Comparison of ENCODE assay signal across 2 cellular contexts in genomic region chr9:6645153-6646027, GRCh38.
TF ChIP-seq lines count a peak whose summit lies in the region.

Gene GLDC (minus strand): TSS chr9:6645729. CDS start chr9:6645499, 230 bp downstream.

TF ChIP-seq in HEK293, 187 proteins besides CTCF, POLR2A, EP300 and RAD21 (continued from another document and continues in another):
- TF ChIP-seq ZNF677 (tag by site-specific recombination; IDR thresholded peaks at IDR 0.05) (no peak), TCF7L2 (IDR thresholded peaks at IDR 0.05; ENCODE audit: borderline replicate concordance, low read depth, low read length) (0 out of 2 replicates have a peak, but pooled peaks have one; percentile 10), HOXC10 (CRISPR knock-in tag; IDR thresholded peaks at IDR 0.05) (no peak), ZNF133 (tag by site-specific recombination; IDR thresholded peaks at IDR 0.05) (no peak), EGR2 (tag by site-specific recombination; IDR thresholded peaks at IDR 0.05; ENCODE audit: low read depth) (peak; percentile 82), ZNF341 (tag by site-specific recombination; IDR thresholded peaks at IDR 0.05; ENCODE audit: low read depth) (peak; percentile 93), KLF8 (tag by site-specific recombination; IDR thresholded peaks at IDR 0.05) (peak; percentile 87), SP7 (tag by site-specific recombination; IDR thresholded peaks at IDR 0.05) (peak; percentile 29; the same call in 1 of the 2 replicates), ZNF843 (tag by site-specific recombination; IDR thresholded peaks at IDR 0.05) (no peak), KLF9 (tag by site-specific recombination; IDR thresholded peaks at IDR 0.05; ENCODE audit: low read depth) (peak; percentile 68), SP3 (tag by site-specific recombination; IDR thresholded peaks at IDR 0.05) (peak; percentile 88), ZNF362 (tag by site-specific recombination; IDR thresholded peaks at IDR 0.05) (no peak), ZFHX2 (tag by site-specific recombination; conservative IDR thresholded peaks at IDR 0.05) (peak; percentile 86), ZNF157 (tag by site-specific recombination; IDR thresholded peaks at IDR 0.05) (no peak), FEZF1 (tag by site-specific recombination; IDR thresholded peaks at IDR 0.05) (no peak), ZNF221 (tag by site-specific recombination; IDR thresholded peaks at IDR 0.05; ENCODE audit: borderline replicate concordance) (no peak), ZNF174 (tag by site-specific recombination; IDR thresholded peaks at IDR 0.05) (no peak), ZNF211 (tag by site-specific recombination; IDR thresholded peaks at IDR 0.05; ENCODE audit: low read depth) (no peak), ZNF544 (tag by site-specific recombination; IDR thresholded peaks at IDR 0.05) (no peak), ZNF561 (tag by site-specific recombination; IDR thresholded peaks at IDR 0.05; ENCODE audit: borderline replicate concordance) (no peak), ZNF398 (tag by site-specific recombination; IDR thresholded peaks at IDR 0.05) (peak; percentile 42), ZNF121 (tag by site-specific recombination; IDR thresholded peaks at IDR 0.05) (no peak), ZNF610 (tag by site-specific recombination; IDR thresholded peaks at IDR 0.05; ENCODE audit: borderline replicate concordance) (peak; percentile 73; the same call in 1 of the 2 replicates), ZNF274 (IDR thresholded peaks at IDR 0.05; ENCODE audit: low read length) (no peak), ZNF274 (tag by site-specific recombination; IDR thresholded peaks at IDR 0.05; ENCODE audit: borderline replicate concordance) (no peak), SETDB1 (IDR thresholded peaks at IDR 0.05; ENCODE audit: insufficient read length, low read length) (no peak), ZNF114 (tag by site-specific recombination; IDR thresholded peaks at IDR 0.05) (no peak), ZNF433 (tag by site-specific recombination; IDR thresholded peaks at IDR 0.05; ENCODE audit: low read depth) (no peak), BCL11A (tag by site-specific recombination; IDR thresholded peaks at IDR 0.05; ENCODE audit: low read depth) (no peak), ZNF2 (tag by site-specific recombination; IDR thresholded peaks at IDR 0.05) (no peak), ZNF280D (tag by site-specific recombination; IDR thresholded peaks at IDR 0.05) (no peak), ZBTB26 (tag by site-specific recombination; optimal IDR thresholded peaks at IDR 0.05) (peak; percentile 61)

TF ChIP-seq in H1, 55 proteins besides CTCF, POLR2A, EP300 and RAD21 (continued from another document):
- TF ChIP-seq E2F6 (IDR thresholded peaks at IDR 0.05) (peak; percentile 90), RBBP5 (IDR thresholded peaks at IDR 0.05; ENCODE audit: borderline replicate concordance, low read depth, low read length) (0 out of 2 replicates have a peak, but pooled peaks have one; percentile 33), CHD1 (IDR thresholded peaks at IDR 0.05; ENCODE audit: low read depth, low read length) (no peak), EGR1 (IDR thresholded peaks at IDR 0.05; ENCODE audit: borderline replicate concordance, low read depth, low read length) (peak; percentile 82; the same call in 1 of the 2 replicates), KDM1A (IDR thresholded peaks at IDR 0.05; ENCODE audit: borderline replicate concordance, low read length) (no peak), NANOG (IDR thresholded peaks at IDR 0.05; ENCODE audit: insufficient read depth, low read depth, low read length, poor library complexity, severe bottlenecking) (no peak), PHF8 (conservative IDR thresholded peaks at IDR 0.05; ENCODE audit: low read depth, low read length) (peak; percentile 49; the same call in 1 of the 2 replicates), TBP (IDR thresholded peaks at IDR 0.05; ENCODE audit: low read depth, low read length) (peak; percentile 82), MAFK (IDR thresholded peaks at IDR 0.05; ENCODE audit: low read depth, low read length) (no peak), ATF3 (IDR thresholded peaks at IDR 0.05; ENCODE audit: insufficient read depth, low read depth, low read length) (no peak), RXRA (IDR thresholded peaks at IDR 0.05; ENCODE audit: insufficient read depth, low read depth, low read length) (no peak), MAX (IDR thresholded peaks at IDR 0.05) (peak; percentile 89), NRF1 (IDR thresholded peaks at IDR 0.05; ENCODE audit: low read depth, low read length) (no peak), BRCA1 (IDR thresholded peaks at IDR 0.05; ENCODE audit: low read depth, low read length) (no peak), TAF1 (IDR thresholded peaks at IDR 0.05; ENCODE audit: low read depth, low read length) (peak; percentile 69), POU5F1 (IDR thresholded peaks at IDR 0.05; ENCODE audit: low read depth, low read length) (no peak), KDM4A (IDR thresholded peaks at IDR 0.05; ENCODE audit: low read depth, low read length, severe bottlenecking) (peak; percentile 64), SP1 (IDR thresholded peaks at IDR 0.05; ENCODE audit: low read depth, low read length) (peak; percentile 74; the same call in 1 of the 2 replicates), SIRT6 (IDR thresholded peaks at IDR 0.05; ENCODE audit: low read length) (no peak), CEBPB (IDR thresholded peaks at IDR 0.05; ENCODE audit: low read depth, low read length) (no peak), SAP30 (IDR thresholded peaks at IDR 0.05; ENCODE audit: insufficient read depth, insufficient replicate concordance, low read length) (peak; percentile 30), ASH2L (IDR thresholded peaks at IDR 0.05; ENCODE audit: low read length) (peak; percentile 41), SP2 (IDR thresholded peaks at IDR 0.05; ENCODE audit: low read length) (no peak), SIN3A (conservative IDR thresholded peaks at IDR 0.05 in 1 of 2, IDR thresholded peaks at IDR 0.05 in 1 of 2; ENCODE audit: low read depth in 1 of 2, low read length in 2 of 2) (0 out of 4 replicates have a peak, but pooled peaks of 1 of the 2 experiments have one; percentile 22), CHD2 (IDR thresholded peaks at IDR 0.05; ENCODE audit: low read length) (peak; percentile 53; the same call in 1 of the 2 replicates)
TF ChIP-seq in H1: peak in this region for 13.
